ENCODE assay signal across 1 cellular context in genomic region chr3:121855555-121855954, GRCh38.
TF ChIP-seq lines count a peak whose summit lies in the region.

No MANE protein-coding gene starts in this region.

TF ChIP-seq in GM23338, 12 proteins besides CTCF, POLR2A, EP300 and RAD21 (continued from another document):
- no peak for TF ChIP-seq ZNF462 (CRISPR knock-in tag; IDR thresholded peaks at IDR 0.05)
- TF ChIP-seq NANOG (IDR thresholded peaks at IDR 0.05; ENCODE audit: borderline replicate concordance), result no peak
- no peak for TF ChIP-seq ZNF331 (CRISPR knock-in tag; IDR thresholded peaks at IDR 0.05; ENCODE audit: low read depth)
- TF ChIP-seq EZH2 (IDR thresholded peaks at IDR 0.05; ENCODE audit: low read depth, unreplicated experiment), result no peak
- no peak for TF ChIP-seq POLR2AphosphoS5 (IDR thresholded peaks at IDR 0.05; ENCODE audit: low read depth)
- no peak for TF ChIP-seq STAT1 (IDR thresholded peaks at IDR 0.05; ENCODE audit: unreplicated experiment)
- TF ChIP-seq JUNB (IDR thresholded peaks at IDR 0.05; ENCODE audit: unreplicated experiment), result no peak
- TF ChIP-seq ETS1 (IDR thresholded peaks at IDR 0.05), result no peak
